24 cellular contexts compared by ENCODE assay signal in genomic region chr13:88764103-88764502, GRCh38.
"Had no signal": no experiment of that assay in that cellular context is flagged by ENCODE, and none has a peak within 500 bp of the region (broad histone marks: within the 10 kb centered on the region; RNA-seq: fewer than 3 reads in every experiment).

No MANE protein-coding gene starts in this region.

- DNase-seq: activated CD4-positive, alpha-beta memory T cell treated with anti-CD3 and anti-CD28 coated beads, Interleukin-2, amount 10 ng/mL, durations not matched to agents 7 days and 5 days; activated CD4-positive, alpha-beta T cell treated with anti-CD3 and anti-CD28 coated beads, Interleukin-2, amount 50 U/mL, for 1 hour; activated CD4-positive, CD25-positive, alpha-beta regulatory T cell; activated gamma-delta T cell treated with Interleukin-2 at 50 U/mL for 16 hours; activated naive CD4-positive, alpha-beta T cell treated with anti-CD3 and anti-CD28 coated beads, Interleukin-2, amount 10 ng/mL, durations not matched to agents 7 days and 5 days; activated naive CD8-positive, alpha-beta T cell treated with anti-CD3 and anti-CD28 coated beads for 36 hours; activated T-cell treated with anti-CD3 and anti-CD28 coated beads for 4 hours; activated T-cell treated with anti-CD3 and anti-CD28 coated beads, Interleukin-2, amount 50 U/mL, for 72 hours; brain microvascular endothelial cell; Kasumi-1; NCI-H146; NCI-H2029; NCI-H2107; NCI-H2171 treated with DMSO at 0.1 percent for 48 hours; NCI-H226; NCI-H510A; NCI-H526 treated with DMSO at 0.1 percent for 48 hours; NCI-H82; PC-3; SHP77 treated with DMSO at 0.1 percent for 48 hours; T-helper 17 cell; T-helper 9 cell had no signal

- H3K4me3 ChIP-seq: cardiac muscle cell, K562 had no signal

- H3K27me3 ChIP-seq: brain microvascular endothelial cell, cardiac muscle cell had no signal

- H3K27ac ChIP-seq: brain microvascular endothelial cell, cardiac muscle cell had no signal

- ATAC-seq: activated T-cell treated with anti-CD3 and anti-CD28 coated beads, Interleukin-2, amount 50 U/mL, for 72 hours; K562; PC-3; T-helper 17 cell had no signal

- H3K36me3 ChIP-seq: brain microvascular endothelial cell, cardiac muscle cell had no signal
